ENCODE assay signal across 10 cellular contexts in the genomic region with DNA sequence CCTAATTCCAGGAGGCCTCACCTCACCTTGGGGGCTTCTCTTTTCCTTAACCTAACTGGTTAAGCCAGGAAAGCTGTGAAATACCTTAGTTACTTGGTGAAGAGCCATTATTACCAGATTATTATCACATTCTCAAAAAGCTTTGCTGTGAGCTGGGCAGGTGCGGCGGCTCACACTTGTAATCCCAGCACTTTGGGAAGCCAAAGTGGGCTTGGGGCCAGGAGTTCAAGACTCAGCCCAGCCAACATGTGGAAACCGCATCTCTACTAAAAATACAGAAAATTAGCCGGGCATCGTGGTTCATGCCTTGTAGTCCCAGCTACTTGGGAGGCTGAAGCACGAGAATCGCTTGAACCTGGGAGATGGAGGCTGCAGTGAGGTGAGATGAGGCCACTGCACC.
DNase-seq lines count a peak whose midpoint lies in the region; ATAC-seq and TF ChIP-seq lines count a peak whose summit lies in the region.
"Had no signal": no experiment of that assay in that cellular context is flagged by ENCODE, and none has a peak within 500 bp of the region (broad histone marks: within the 10 kb centered on the region; RNA-seq: fewer than 3 reads in every experiment).

No MANE protein-coding gene starts in this region.

- ATAC-seq in lung (ENCODE audit: insufficient read depth, low FRiP score) (no peak), upper lobe of right lung (no peak)

- H3K36me3 ChIP-seq in lung (ENCODE audit: control insufficient read depth in 2 of 2, insufficient read depth in 2 of 2, low read length in 2 of 2), result no peaks in the 10 kb centered on the region
- no peaks in the 10 kb centered on the region for H3K36me3 ChIP-seq in upper lobe of right lung

- WGBS in adipose tissue, 3 donors, result 90 to 96% (median 92%) methylated on average over 7 of the region's 7 CpGs
- 88 to 93% methylated on average over 7 of the region's 7 CpGs for WGBS in lung, 2 donors

- H3K9me3 Mint-ChIP-seq in activated naive CD4-positive, alpha-beta T cell treated with anti-CD3 and anti-CD28 coated beads, Interleukin-2, amount 10 ng/mL, durations not matched to agents 7 days and 5 days, result no peaks in the 10 kb centered on the region

- peak; percentile 24 for DNase-seq in activated naive CD4-positive, alpha-beta T cell treated with Interleukin-2 at 50 U/mL for 16 hours
- no peak for DNase-seq in activated naive CD4-positive, alpha-beta T cell treated with anti-CD3 and anti-CD28 coated beads, Interleukin-2, amount 10 ng/mL, durations not matched to agents 7 days and 5 days
- DNase-seq in lung (ENCODE audit: low spot score), result no peak
- DNase-seq in upper lobe of right lung, result no peak
- DNase-seq in activated CD8-positive, alpha-beta memory T cell treated with anti-CD3 and anti-CD28 coated beads for 24 hours, result no peak
- DNase-seq in NCI-H2196 treated with DMSO at 0.1 percent for 48 hours (lab: John Stamatoyannopoulos, UW; ENCODE audit: unreplicated experiment), result no peak
- DNase-seq in OCI-M1 (lab: John Stamatoyannopoulos, UW), result no peak
- DNase-seq: activated CD4-positive, CD25-positive, alpha-beta regulatory T cell treated with anti-CD3 and anti-CD28 coated beads, Interleukin-2, amount 50 U/mL, for 72 hours; C1 segment of cervical spinal cord had no signal

- CTCF ChIA-PET in activated naive CD4-positive, alpha-beta T cell treated with anti-CD3 and anti-CD28 coated beads, Interleukin-2, amount 10 ng/mL, durations not matched to agents 7 days and 5 days (lab: Charles Lee), result interaction anchor here (1.3 kb wide), 1 partner anchor 10 kb away, joined by 5 read pairs; no protein-coding TSS in a partner anchor

- H3K4me3 ChIP-seq in lung (no peak overlapping the region), upper lobe of right lung (no peak overlapping the region)

- no peak overlapping the region for H3K27ac Mint-ChIP-seq in activated naive CD4-positive, alpha-beta T cell treated with anti-CD3 and anti-CD28 coated beads, Interleukin-2, amount 10 ng/mL, durations not matched to agents 7 days and 5 days

- H3K4me1 Mint-ChIP-seq in activated naive CD4-positive, alpha-beta T cell treated with anti-CD3 and anti-CD28 coated beads, Interleukin-2, amount 10 ng/mL, durations not matched to agents 7 days and 5 days, result peaks cover 12% of the 10 kb centered on the region

- no peak for TF ChIP-seq CTCF in lung (IDR thresholded peaks at IDR 0.05; ENCODE audit: control extremely low read depth, extremely low read depth)
- TF ChIP-seq CTCF in upper lobe of right lung (IDR thresholded peaks at IDR 0.05), result no peak

- peaks cover 1 to 10% of the 10 kb centered on the region in 2 donors for H3K4me1 ChIP-seq in lung (ENCODE audit: control insufficient read depth in 2 of 2, insufficient read depth in 2 of 2, low read length in 2 of 2)
- peaks cover 18% of the 10 kb centered on the region for H3K4me1 ChIP-seq in upper lobe of right lung

- H3K27me3 ChIP-seq in lung (ENCODE audit: control insufficient read depth, insufficient read depth) (no peaks in the 10 kb centered on the region), upper lobe of right lung (no peaks in the 10 kb centered on the region)

- intact Hi-C loops in upper lobe of right lung (cut with DNase I), result no loop called here

- no peaks in the 10 kb centered on the region for H3K9me3 ChIP-seq in lung (ENCODE audit: control insufficient read depth in 2 of 2, insufficient read depth in 1 of 2, low read length in 1 of 2)
- no peaks in the 10 kb centered on the region for H3K9me3 ChIP-seq in upper lobe of right lung

- H3K36me3 Mint-ChIP-seq in activated naive CD4-positive, alpha-beta T cell treated with anti-CD3 and anti-CD28 coated beads, Interleukin-2, amount 10 ng/mL, durations not matched to agents 7 days and 5 days, result no peaks in the 10 kb centered on the region

- H3K27ac ChIP-seq in adipose tissue (ENCODE audit: low read depth, low read length) (peak overlapping the region; percentile 76), lung (ENCODE audit: low read depth in 1 of 2, low read length in 1 of 2) (peak overlapping the region; percentile 42 to 75), upper lobe of right lung (peak overlapping the region; percentile 67)

- no peak overlapping the region for H3K4me3 Mint-ChIP-seq in activated naive CD4-positive, alpha-beta T cell treated with anti-CD3 and anti-CD28 coated beads, Interleukin-2, amount 10 ng/mL, durations not matched to agents 7 days and 5 days

- peaks cover 4% of the 10 kb centered on the region for H3K27me3 Mint-ChIP-seq in activated naive CD4-positive, alpha-beta T cell treated with anti-CD3 and anti-CD28 coated beads, Interleukin-2, amount 10 ng/mL, durations not matched to agents 7 days and 5 days
